ENCODE assay signal across 8 cellular contexts in genomic region chr15:67063689-67064606, GRCh38.
A peak's percentile ranks its signal among the peaks of the same experiment; 100 is the strongest.
DNase-seq lines count a peak whose midpoint lies in the region; ATAC-seq and TF ChIP-seq lines count a peak whose summit lies in the region.

No MANE protein-coding gene starts in this region.

- TF ChIP-seq CTCF in DOHH2 (IDR thresholded peaks at IDR 0.05; ENCODE audit: low read depth, low read length, poor library complexity, severe bottlenecking) (no peak), OCI-LY1 (IDR thresholded peaks at IDR 0.05; ENCODE audit: low read length) (no peak), nephron progenitor cell (IDR thresholded peaks at IDR 0.05) (no peak), GM10266 (IDR thresholded peaks at IDR 0.05; ENCODE audit: control insufficient read depth, insufficient read depth, low read depth, missing control alignments) (no peak)

- no peaks in the 10 kb centered on the region for H3K9me3 Mint-ChIP-seq in nephron progenitor cell

- H3K4me2 ChIP-seq in DOHH2 (ENCODE audit: low read length) (peak overlapping the region; percentile 90; the same call in 1 of the 2 replicates), OCI-LY1 (ENCODE audit: low read length) (peak overlapping the region; percentile 77)

- H3K4me3 Mint-ChIP-seq in nephron progenitor cell, result peak overlapping the region; percentile 79

- H3F3A ChIP-seq in DOHH2 (ENCODE audit: control insufficient read depth, insufficient read depth) (peaks cover 4% of the 10 kb centered on the region; the same call in 1 of the 2 replicates), OCI-LY1 (ENCODE audit: insufficient read depth, low read length) (peaks cover 6% of the 10 kb centered on the region; the same call in 1 of the 2 replicates)

- ATAC-seq in GM19455 (IDR thresholded peaks at IDR 0.05; ENCODE audit: unreplicated experiment) (no peak), HG02884 (IDR thresholded peaks at IDR 0.05; ENCODE audit: unreplicated experiment) (no peak)

- no peaks in the 10 kb centered on the region for H3K9me2 ChIP-seq in DOHH2 (replicated peaks; ENCODE audit: control insufficient read depth, low read length)
- no peaks in the 10 kb centered on the region for H3K9me2 ChIP-seq in OCI-LY1 (ENCODE audit: low read depth, low read length)

- H3K9me3 ChIP-seq in DOHH2 (ENCODE audit: control insufficient read depth, insufficient read depth, low read length) (no peaks in the 10 kb centered on the region), OCI-LY1 (ENCODE audit: low read length) (no peaks in the 10 kb centered on the region)

- H3K9ac ChIP-seq in OCI-LY1 (ENCODE audit: low read length), result peak overlapping the region; percentile 79

- H3K4me3 ChIP-seq in DOHH2 (ENCODE audit: low read length) (no peak overlapping the region), OCI-LY1 (ENCODE audit: low read depth, low read length, poor library complexity, severe bottlenecking) (peak overlapping the region; percentile 86)

- H2AFZ ChIP-seq in OCI-LY1 (ENCODE audit: low read length), result no peak overlapping the region

- peaks cover 48% of the 10 kb centered on the region for H3K4me1 Mint-ChIP-seq in nephron progenitor cell

- H3K27ac Mint-ChIP-seq in nephron progenitor cell, result peak overlapping the region; percentile 69

- H4K20me1 ChIP-seq in DOHH2 (ENCODE audit: control insufficient read depth, insufficient read depth, low read depth, low read length) (peaks cover 20% of the 10 kb centered on the region), OCI-LY1 (ENCODE audit: insufficient read depth, low read length) (no peaks in the 10 kb centered on the region)

- peaks cover 8% of the 10 kb centered on the region for H3K36me3 ChIP-seq in DOHH2 (ENCODE audit: control insufficient read depth, low read length)
- 0 out of 2 replicates have a peak, but pooled peaks cover 8% of the 10 kb centered on the region for H3K36me3 ChIP-seq in OCI-LY1 (ENCODE audit: insufficient read depth, low read length)

- H3K4me1 ChIP-seq in DOHH2 (ENCODE audit: control insufficient read depth, low read length) (peaks cover 29% of the 10 kb centered on the region), OCI-LY1 (ENCODE audit: insufficient read depth, low read length, severe bottlenecking) (peaks cover 50% of the 10 kb centered on the region)

- H3K36me3 Mint-ChIP-seq in nephron progenitor cell (ENCODE audit: low read depth), result no peaks in the 10 kb centered on the region

- H3K79me2 ChIP-seq in DOHH2 (ENCODE audit: control insufficient read depth, low read length), result peaks cover 30% of the 10 kb centered on the region
- peaks cover 28% of the 10 kb centered on the region for H3K79me2 ChIP-seq in OCI-LY1 (ENCODE audit: insufficient read depth, low read length)

- H3K27ac ChIP-seq in DOHH2 (ENCODE audit: low read depth, low read length) (no peak overlapping the region), OCI-LY1 (ENCODE audit: low read depth, low read length, poor library complexity, severe bottlenecking) (peak overlapping the region; percentile 83)

- H3K27me3 Mint-ChIP-seq in nephron progenitor cell (ENCODE audit: low read depth, poor library complexity), result peaks cover 18% of the 10 kb centered on the region

- H3K27me3 ChIP-seq in DOHH2 (ENCODE audit: control insufficient read depth, low read length) (peaks cover 8% of the 10 kb centered on the region), OCI-LY1 (ENCODE audit: insufficient read depth, low read length) (no peaks in the 10 kb centered on the region)

- DNase-seq in ecto neural progenitor cell (ENCODE audit: low spot score), result peak; percentile 74
- peak; percentile 49 for DNase-seq in nephron progenitor cell
- no peak for DNase-seq in GM10266 (ENCODE audit: extremely low spot score)
- DNase-seq in GM03348 (ENCODE audit: low spot score), result no peak

Comparison
In these comparisons a context has a peak if more than half of its experiments do, and no peak if none do; other contexts are left out.
1. DNase-seq: peak in ecto neural progenitor cell (single experiment) and nephron progenitor cell (single experiment); none in GM10266 (single experiment) and GM03348 (single experiment).